Comparison of ENCODE assay signal across 1 cellular context in the genomic region with DNA sequence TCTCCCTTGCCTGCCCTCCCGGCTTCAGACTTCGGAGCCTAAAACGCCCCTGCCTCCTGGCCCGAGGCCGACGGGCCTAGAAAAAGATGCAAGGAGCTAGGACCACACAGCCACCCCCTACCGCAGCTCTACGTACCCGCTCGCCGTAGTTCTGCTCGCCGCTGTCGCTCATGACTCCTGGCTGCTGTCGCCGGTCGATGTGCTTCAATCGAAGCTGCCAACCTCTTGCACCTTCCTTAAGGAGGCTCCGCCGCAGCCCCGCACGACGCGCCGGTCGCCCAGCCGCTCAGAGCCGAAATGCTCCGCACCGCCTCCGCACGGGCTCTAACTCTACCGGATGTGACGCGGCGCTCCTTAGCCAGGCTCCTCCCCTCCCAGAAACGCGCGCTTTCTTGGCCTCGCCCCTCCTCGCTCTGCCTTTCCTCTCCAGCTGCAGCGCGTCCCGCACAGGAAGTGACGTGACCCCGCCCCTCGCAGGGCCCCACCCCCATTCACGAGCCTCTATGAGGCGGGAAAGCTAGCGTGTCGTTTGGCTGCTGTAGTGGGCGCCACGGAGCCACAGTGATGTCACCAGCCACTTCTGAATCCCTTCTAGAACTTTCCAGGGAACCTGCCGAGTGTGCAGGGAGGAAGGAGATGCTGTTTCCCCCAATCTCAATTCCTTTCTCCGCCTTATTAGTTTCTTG.
A peak's percentile ranks its signal among the peaks of the same experiment; 100 is the strongest.
TF ChIP-seq lines count a peak whose summit lies in the region.

Gene TRA2B (minus strand): TSS at position 326 of the 686 bp plus-strand sequence. CDS start 154 bp downstream, at position 172.

TF ChIP-seq in HepG2, 621 proteins besides CTCF, POLR2A, EP300 and RAD21 (continued from another document):
- peak; percentile 81; the same call in 1 of the 2 replicates for TF ChIP-seq ZNF180 (CRISPR knock-in tag; IDR thresholded peaks at IDR 0.05; ENCODE audit: borderline replicate concordance, low read depth)
- TF ChIP-seq ZNF841 (CRISPR knock-in tag; IDR thresholded peaks at IDR 0.05; ENCODE audit: borderline replicate concordance): peak; percentile 80
- TF ChIP-seq, protein P1, sequence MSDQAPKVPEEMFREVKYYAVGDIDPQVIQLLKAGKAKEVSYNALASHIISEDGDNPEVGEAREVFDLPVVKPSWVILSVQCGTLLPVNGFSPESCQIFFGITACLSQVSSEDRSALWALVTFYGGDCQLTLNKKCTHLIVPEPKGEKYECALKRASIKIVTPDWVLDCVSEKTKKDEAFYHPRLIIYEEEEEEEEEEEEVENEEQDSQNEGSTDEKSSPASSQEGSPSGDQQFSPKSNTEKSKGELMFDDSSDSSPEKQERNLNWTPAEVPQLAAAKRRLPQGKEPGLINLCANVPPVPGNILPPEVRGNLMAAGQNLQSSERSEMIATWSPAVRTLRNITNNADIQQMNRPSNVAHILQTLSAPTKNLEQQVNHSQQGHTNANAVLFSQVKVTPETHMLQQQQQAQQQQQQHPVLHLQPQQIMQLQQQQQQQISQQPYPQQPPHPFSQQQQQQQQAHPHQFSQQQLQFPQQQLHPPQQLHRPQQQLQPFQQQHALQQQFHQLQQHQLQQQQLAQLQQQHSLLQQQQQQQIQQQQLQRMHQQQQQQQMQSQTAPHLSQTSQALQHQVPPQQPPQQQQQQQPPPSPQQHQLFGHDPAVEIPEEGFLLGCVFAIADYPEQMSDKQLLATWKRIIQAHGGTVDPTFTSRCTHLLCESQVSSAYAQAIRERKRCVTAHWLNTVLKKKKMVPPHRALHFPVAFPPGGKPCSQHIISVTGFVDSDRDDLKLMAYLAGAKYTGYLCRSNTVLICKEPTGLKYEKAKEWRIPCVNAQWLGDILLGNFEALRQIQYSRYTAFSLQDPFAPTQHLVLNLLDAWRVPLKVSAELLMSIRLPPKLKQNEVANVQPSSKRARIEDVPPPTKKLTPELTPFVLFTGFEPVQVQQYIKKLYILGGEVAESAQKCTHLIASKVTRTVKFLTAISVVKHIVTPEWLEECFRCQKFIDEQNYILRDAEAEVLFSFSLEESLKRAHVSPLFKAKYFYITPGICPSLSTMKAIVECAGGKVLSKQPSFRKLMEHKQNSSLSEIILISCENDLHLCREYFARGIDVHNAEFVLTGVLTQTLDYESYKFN (CRISPR knock-in tag; conservative IDR thresholded peaks at IDR 0.05): no peak; the same call in 1 of the 2 replicates
- peak; percentile 64; the same call in 1 of the 2 replicates for TF ChIP-seq ZNF354B (CRISPR knock-in tag; IDR thresholded peaks at IDR 0.05)
- no peak for TF ChIP-seq SKI (IDR thresholded peaks at IDR 0.05; ENCODE audit: partially characterized antibody)
- TF ChIP-seq RFX5 (IDR thresholded peaks at IDR 0.05; ENCODE audit: low read depth, low read length): 0 out of 2 replicates have a peak, but pooled peaks have one; percentile 27
- no peak for TF ChIP-seq ZNF326 (CRISPR knock-in tag; IDR thresholded peaks at IDR 0.05; ENCODE audit: borderline replicate concordance)
- no peak for TF ChIP-seq MAFG (CRISPR knock-in tag; IDR thresholded peaks at IDR 0.05)
- TF ChIP-seq, protein P2, sequence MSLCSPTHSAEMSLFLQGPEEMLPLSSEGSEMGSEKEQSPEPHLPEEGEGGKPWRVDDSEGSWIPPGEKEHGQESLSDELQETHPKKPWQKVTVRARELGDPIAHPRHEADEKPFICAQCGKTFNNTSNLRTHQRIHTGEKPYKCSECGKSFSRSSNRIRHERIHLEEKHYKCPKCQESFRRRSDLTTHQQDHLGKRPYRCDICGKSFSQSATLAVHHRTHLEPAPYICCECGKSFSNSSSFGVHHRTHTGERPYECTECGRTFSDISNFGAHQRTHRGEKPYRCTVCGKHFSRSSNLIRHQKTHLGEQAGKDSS (CRISPR knock-in tag; IDR thresholded peaks at IDR 0.05; ENCODE audit: borderline replicate concordance, low read depth): peak; percentile 89
- peak; percentile 91 for TF ChIP-seq BORCS8-MEF2B (CRISPR knock-in tag; IDR thresholded peaks at IDR 0.05)
- TF ChIP-seq ZFAT (CRISPR knock-in tag; conservative IDR thresholded peaks at IDR 0.05): 0 out of 2 replicates have a peak, but pooled peaks have one; percentile 86
- peak; percentile 96 for TF ChIP-seq CREM (IDR thresholded peaks at IDR 0.05)
- TF ChIP-seq CREM (CRISPR knock-in tag; IDR thresholded peaks at IDR 0.05): peak; percentile 67
